29 cellular contexts compared by ENCODE assay signal in genomic region chr11:119863236-119863635, GRCh38.
"Had no signal": no experiment of that assay in that cellular context is flagged by ENCODE, and none has a peak within 500 bp of the region (broad histone marks: within the 10 kb centered on the region; RNA-seq: fewer than 3 reads in every experiment).

No MANE protein-coding gene starts in this region.

- DNase-seq: naive thymus-derived CD4-positive, alpha-beta T cell; natural killer cell; nephron progenitor cell; occipital lobe; ovary; psoas muscle; right cardiac atrium; right lobe of liver; sigmoid colon; small intestine; stimulated activated CD4-positive, alpha-beta T cell treated with anti-CD3 and anti-CD28 coated beads, Interleukin-12 subunit alpha, Interleukin-12 subunit beta, amount 100 ng/mL, for 4 hours; stimulated activated CD4-positive, alpha-beta T cell treated with anti-CD3 and anti-CD28 coated beads, Interleukin-1b, Interleukin-23, amount 100 ng/mL, for 48 hours; stimulated activated CD4-positive, alpha-beta T cell treated with anti-CD3 and anti-CD28 coated beads, Interleukin-4, amount 100 ng/mL, for 1 hour; stimulated activated CD4-positive, alpha-beta T cell treated with anti-CD3 and anti-CD28 coated beads, Interleukin-4, amount 100 ng/mL, for 4 hours; stimulated activated CD8-positive, alpha-beta memory T cell treated with anti-CD3 and anti-CD28 coated beads, Interleukin-4, amount 100 ng/mL, for 48 hours; stimulated activated naive CD4-positive, alpha-beta T cell; stimulated activated naive CD8-positive, alpha-beta T cell treated with anti-CD3 and anti-CD28 coated beads, Interleukin-15, amount 100 ng/mL, for 72 hours; stimulated activated naive CD8-positive, alpha-beta T cell treated with anti-CD3 and anti-CD28 coated beads, Interleukin-15, Interleukin-2, amounts not matched to agents 100 U/mL and 50 U/mL, for 24 hours; substantia nigra; testis; tibial artery; transverse colon; upper lobe of right lung; uterus had no signal

- H3K27ac Mint-ChIP-seq: naive thymus-derived CD4-positive, alpha-beta T cell; natural killer cell; nephron progenitor cell; stimulated activated memory B cell treated with anti-CD40 and anti-IgM and Interleukin-4, amounts not matched to agents 10 μg/mL and 1 μg/mL and 100 μg/mL, for 72 hours; stimulated activated naive CD8-positive, alpha-beta T cell treated with anti-CD3 and anti-CD28 coated beads, Interleukin-15, amount 100 ng/mL, for 72 hours had no signal

- H3K4me3 ChIP-seq: neural progenitor cell, ovary, psoas muscle, right lobe of liver, sigmoid colon, suprapubic skin, testis, tibial artery, transverse colon, upper lobe of right lung, uterus had no signal

- H3K36me3 ChIP-seq: neural progenitor cell, ovary, right lobe of liver, sigmoid colon, suprapubic skin, tibial artery, transverse colon, upper lobe of right lung, uterus had no signal

- ATAC-seq: naive thymus-derived CD4-positive, alpha-beta T cell; natural killer cell; psoas muscle; right cardiac atrium; right lobe of liver; stimulated activated memory B cell treated with anti-CD40 and anti-IgM and Interleukin-4, amounts not matched to agents 10 μg/mL and 1 μg/mL and 100 μg/mL, for 72 hours; stimulated activated naive CD8-positive, alpha-beta T cell treated with anti-CD3 and anti-CD28 coated beads, Interleukin-15, amount 100 ng/mL, for 72 hours; stimulated activated naive CD8-positive, alpha-beta T cell treated with anti-CD3 and anti-CD28 coated beads, Interleukin-15, Interleukin-2, amounts not matched to agents 100 U/mL and 50 U/mL, for 24 hours; upper lobe of right lung had no signal

- H3K9me3 ChIP-seq: ovary, psoas muscle, right lobe of liver, sigmoid colon, suprapubic skin, testis, tibial artery, transverse colon, upper lobe of right lung, uterus had no signal

- H3K4me1 Mint-ChIP-seq: natural killer cell; stimulated activated memory B cell treated with anti-CD40 and anti-IgM and Interleukin-4, amounts not matched to agents 10 μg/mL and 1 μg/mL and 100 μg/mL, for 72 hours; stimulated activated naive CD8-positive, alpha-beta T cell treated with anti-CD3 and anti-CD28 coated beads, Interleukin-15, amount 100 ng/mL, for 72 hours had no signal

- H3K36me3 Mint-ChIP-seq: naive thymus-derived CD4-positive, alpha-beta T cell; natural killer cell; neural progenitor cell; stimulated activated memory B cell treated with anti-CD40 and anti-IgM and Interleukin-4, amounts not matched to agents 10 μg/mL and 1 μg/mL and 100 μg/mL, for 72 hours; type B pancreatic cell had no signal

- H2AFZ ChIP-seq: neural progenitor cell, parathyroid adenoma had no signal

- H3K27me3 ChIP-seq: ovary, right lobe of liver, testis, uterus had no signal

- H3K4me2 ChIP-seq: neural progenitor cell had no signal

- H3K4me1 ChIP-seq: parathyroid adenoma, psoas muscle, right lobe of liver, sigmoid colon, testis, tibial artery, upper lobe of right lung, uterus had no signal

- H3K9me3 Mint-ChIP-seq: natural killer cell; stimulated activated naive CD8-positive, alpha-beta T cell treated with anti-CD3 and anti-CD28 coated beads, Interleukin-15, amount 100 ng/mL, for 72 hours; type B pancreatic cell had no signal

- H3K79me2 ChIP-seq: parathyroid adenoma had no signal

- H3K27ac ChIP-seq: neural progenitor cell, ovary, parathyroid adenoma, psoas muscle, right lobe of liver, sigmoid colon, suprapubic skin, testis, tibial artery, upper lobe of right lung, uterus had no signal

- H3K9ac ChIP-seq: neural progenitor cell, parathyroid adenoma had no signal

- H3K4me3 Mint-ChIP-seq: naive thymus-derived CD4-positive, alpha-beta T cell; natural killer cell; nephron progenitor cell; stimulated activated memory B cell treated with anti-CD40 and anti-IgM and Interleukin-4, amounts not matched to agents 10 μg/mL and 1 μg/mL and 100 μg/mL, for 72 hours; stimulated activated naive CD8-positive, alpha-beta T cell treated with anti-CD3 and anti-CD28 coated beads, Interleukin-15, amount 100 ng/mL, for 72 hours; type B pancreatic cell had no signal
